ENCODE assay signal across 21 cellular contexts in the genomic region with DNA sequence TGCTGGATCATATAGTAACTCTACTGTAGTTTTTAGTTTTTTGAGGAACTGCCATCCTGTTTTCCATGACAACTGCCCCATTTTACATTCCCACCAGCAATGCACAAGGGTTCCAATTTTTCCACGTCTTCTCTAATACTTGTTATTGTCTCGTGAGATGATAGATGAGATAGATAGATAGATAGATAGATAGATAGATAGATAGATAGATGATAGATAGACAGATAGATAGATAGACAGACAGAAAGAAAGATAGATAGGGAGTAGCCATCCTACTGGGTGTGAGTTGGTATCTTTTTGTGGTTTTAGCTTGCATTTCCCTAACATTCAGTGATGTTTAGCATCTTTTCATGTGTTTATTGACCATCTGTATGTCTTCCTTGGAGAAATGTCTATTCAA.
DNase-seq lines count a peak whose midpoint lies in the region; ATAC-seq, FAIRE-seq and TF ChIP-seq lines count a peak whose summit lies in the region.
"Had no signal": no experiment of that assay in that cellular context is flagged by ENCODE, and none has a peak within 500 bp of the region (broad histone marks: within the 10 kb centered on the region; RNA-seq: fewer than 3 reads in every experiment).

No MANE protein-coding gene starts in this region.

- H3K9me3 ChIP-seq in RWPE2 (ENCODE audit: severe bottlenecking) = no peaks in the 10 kb centered on the region
- no peaks in the 10 kb centered on the region for H3K9me3 ChIP-seq in osteoblast (ENCODE audit: low read depth, low read length)
- H3K9me3 ChIP-seq: HAP-1 had no signal

- TF ChIP-seq CTCF in RWPE2 (IDR thresholded peaks at IDR 0.05; ENCODE audit: poor library complexity, severe bottlenecking) (no peak), osteoblast (IDR thresholded peaks at IDR 0.05; ENCODE audit: extremely low read depth, low read depth, low read length) (no peak)

- peak overlapping the region; percentile 27 for H2AFZ ChIP-seq in osteoblast (ENCODE audit: low read length)

- DNase-seq in GM18507 (ENCODE audit: extremely low spot score, insufficient read length, low read depth) (no peak), RWPE2 (ENCODE audit: low spot score) (no peak), caudate nucleus (lab: John Stamatoyannopoulos, UW) (no peak), osteoblast (ENCODE audit: insufficient read length, low spot score, missing footprints) (no peak), NCI-H2107 (lab: John Stamatoyannopoulos, UW) (no peak), GM19240 (ENCODE audit: insufficient read length, low spot score) (no peak)
- DNase-seq: 8988T; C1 segment of cervical spinal cord; Calu3; CD4-positive, alpha-beta memory T cell; COR-L47; DMS53; DMS79 treated with DMSO at 0.1 percent for 48 hours; GF-D8; GOT3 had no signal

- H4K20me1 ChIP-seq in osteoblast (ENCODE audit: insufficient read depth, low read length) = no peaks in the 10 kb centered on the region

- no peaks in the 10 kb centered on the region for H3K79me2 ChIP-seq in osteoblast (ENCODE audit: insufficient read depth, low read length)

- H3K27ac ChIP-seq in RWPE2 (ENCODE audit: poor library complexity, severe bottlenecking) (peak overlapping the region; percentile 10), caudate nucleus (ENCODE audit: low read depth, low read length) (peak overlapping the region; percentile 62), osteoblast (ENCODE audit: low read depth, low read length) (peak overlapping the region; percentile 44)
- H3K27ac ChIP-seq: A549 had no signal

- H3K4me1 ChIP-seq in RWPE2 (ENCODE audit: insufficient read depth, poor library complexity, severe bottlenecking) (peaks cover 17% of the 10 kb centered on the region), osteoblast (ENCODE audit: insufficient read depth, low read length) (peaks cover 8% of the 10 kb centered on the region)
- H3K4me1 ChIP-seq: HAP-1 had no signal

- H3K27me3 ChIP-seq in RWPE2 (ENCODE audit: insufficient read depth, poor library complexity, severe bottlenecking) = no peaks in the 10 kb centered on the region
- H3K27me3 ChIP-seq in osteoblast (ENCODE audit: insufficient read depth, low read length) = peaks cover 8% of the 10 kb centered on the region

- ATAC-seq in RWPE2 (ENCODE audit: low read depth) (no peak), HG02759 (IDR thresholded peaks at IDR 0.05; ENCODE audit: unreplicated experiment) (no peak), HG02678 (IDR thresholded peaks at IDR 0.05; ENCODE audit: unreplicated experiment) (no peak)

- H3K4me2 ChIP-seq in osteoblast (ENCODE audit: insufficient read depth, low read length) = peak overlapping the region; percentile 21

- H3K4me3 ChIP-seq in RWPE2 (ENCODE audit: severe bottlenecking) (no peak overlapping the region), osteoblast (ENCODE audit: insufficient read depth, low read length) (no peak overlapping the region)
- H3K4me3 ChIP-seq: A549, HAP-1 had no signal

- H3K36me3 ChIP-seq in RWPE2 (ENCODE audit: low read depth) (no peaks in the 10 kb centered on the region), osteoblast (ENCODE audit: insufficient read depth, low read length) (no peaks in the 10 kb centered on the region)
- H3K36me3 ChIP-seq: HAP-1 had no signal

- FAIRE-seq in GM18507 (lab: Jason Lieb, UNC) = peak; percentile 29
- FAIRE-seq: A549, GM12891, GM19239 had no signal

Comparison
In these comparisons a context has a peak if more than half of its experiments do, and no peak if none do; other contexts are left out.
1. H3K27ac ChIP-seq: peak in every context shown above with its lines; median percentile 62 in caudate nucleus; 44 in osteoblast; 10 in RWPE2.